In genomic region chr10:114911801-114912479, GRCh38 we compare ENCODE assay signal across 1 cellular context.
TF ChIP-seq lines count a peak whose summit lies in the region.

No MANE protein-coding gene starts in this region.

TF ChIP-seq in endothelial cell of umbilical vein, 7 proteins besides CTCF, POLR2A, EP300 and RAD21 (continued from another document):
- TF ChIP-seq GATA2 (IDR thresholded peaks at IDR 0.05; ENCODE audit: insufficient read depth, insufficient read length, low read depth, low read length) = peak; percentile 60
